Comparison of ENCODE assay signal across 1 cellular context in genomic region chr19:48250290-48251025, GRCh38.
TF ChIP-seq lines count a peak whose summit lies in the region.

No MANE protein-coding gene starts in this region.

TF ChIP-seq in K562, 482 proteins besides CTCF, POLR2A, EP300 and RAD21 (continued from another document and continues in another):
- no peak for TF ChIP-seq ZMIZ1 (IDR thresholded peaks at IDR 0.05; ENCODE audit: low read depth in 2 of 2, low read length in 2 of 2)
- TF ChIP-seq TAL1 (IDR thresholded peaks at IDR 0.05): no peak
- no peak for TF ChIP-seq BRD4 (IDR thresholded peaks at IDR 0.05)
- no peak for TF ChIP-seq RBM39 (optimal IDR thresholded peaks at IDR 0.05; ENCODE audit: low read depth, low read length)
- no peak for TF ChIP-seq NR2C2 (CRISPR knock-in tag; IDR thresholded peaks at IDR 0.05)
- no peak for TF ChIP-seq NR2C2 (tag; IDR thresholded peaks at IDR 0.05)
- no peak for TF ChIP-seq ZNF121 (CRISPR knock-in tag; conservative IDR thresholded peaks at IDR 0.05)
- peak; percentile 96 for TF ChIP-seq ZNF592 (IDR thresholded peaks at IDR 0.05)
- no peak for TF ChIP-seq ZNF384 (IDR thresholded peaks at IDR 0.05; ENCODE audit: low read depth, low read length)
- TF ChIP-seq ZNF717 (CRISPR knock-in tag; IDR thresholded peaks at IDR 0.05): no peak
- TF ChIP-seq ZKSCAN3 (CRISPR knock-in tag; IDR thresholded peaks at IDR 0.05): no peak
- no peak for TF ChIP-seq HMG20B (CRISPR knock-in tag; IDR thresholded peaks at IDR 0.05)
- no peak for TF ChIP-seq THRAP3 (IDR thresholded peaks at IDR 0.05; ENCODE audit: borderline replicate concordance)
- no peak for TF ChIP-seq ZFX (CRISPR knock-in tag; IDR thresholded peaks at IDR 0.05)
- no peak for TF ChIP-seq KLF16 (IDR thresholded peaks at IDR 0.05)
- TF ChIP-seq ZKSCAN1 (IDR thresholded peaks at IDR 0.05; ENCODE audit: low read depth, low read length): no peak
- TF ChIP-seq ZNF76 (CRISPR knock-in tag; IDR thresholded peaks at IDR 0.05; ENCODE audit: borderline replicate concordance): no peak
- no peak for TF ChIP-seq ZNF12 (CRISPR knock-in tag; IDR thresholded peaks at IDR 0.05)
- TF ChIP-seq CXXC5 (CRISPR knock-in tag; IDR thresholded peaks at IDR 0.05): peak; percentile 54
- TF ChIP-seq ELF4 (CRISPR knock-in tag; IDR thresholded peaks at IDR 0.05): no peak
- no peak for TF ChIP-seq SRSF7 (optimal IDR thresholded peaks at IDR 0.05; ENCODE audit: low read depth, low read length)
- TF ChIP-seq TCF7L2 (IDR thresholded peaks at IDR 0.05; ENCODE audit: low read depth, low read length): no peak
- TF ChIP-seq PURB (CRISPR knock-in tag; IDR thresholded peaks at IDR 0.05; ENCODE audit: low read depth): no peak
- no peak for TF ChIP-seq FOXK2 (conservative IDR thresholded peaks at IDR 0.05 in 1 of 2, IDR thresholded peaks at IDR 0.05 in 1 of 2; ENCODE audit: low read depth in 2 of 2)
- TF ChIP-seq SAFB2 (IDR thresholded peaks at IDR 0.05; ENCODE audit: borderline replicate concordance, low read depth, low read length, severe bottlenecking): no peak
- TF ChIP-seq LEF1 (IDR thresholded peaks at IDR 0.05): no peak
- no peak for TF ChIP-seq GATAD2B (IDR thresholded peaks at IDR 0.05; ENCODE audit: borderline replicate concordance)
- no peak for TF ChIP-seq ATF4 (CRISPR knock-in tag; IDR thresholded peaks at IDR 0.05)
- no peak for TF ChIP-seq ZNF512 (tag; IDR thresholded peaks at IDR 0.05)
- no peak for TF ChIP-seq XRCC3 (IDR thresholded peaks at IDR 0.05)
- no peak for TF ChIP-seq ASH1L (IDR thresholded peaks at IDR 0.05; ENCODE audit: borderline replicate concordance, low read depth, partially characterized antibody)
- 0 out of 2 replicates have a peak, but pooled peaks have one; percentile 28 for TF ChIP-seq HDAC8 (tag; IDR thresholded peaks at IDR 0.05)
- TF ChIP-seq ZNF668 (CRISPR knock-in tag; IDR thresholded peaks at IDR 0.05): 0 out of 2 replicates have a peak, but pooled peaks have one; percentile 45
- no peak for TF ChIP-seq ZNF561 (CRISPR knock-in tag; conservative IDR thresholded peaks at IDR 0.05)
- TF ChIP-seq HMGN3 (IDR thresholded peaks at IDR 0.05; ENCODE audit: borderline replicate concordance, extremely low read depth, insufficient read length, low read depth, low read length): no peak
- TF ChIP-seq ZNF518B (CRISPR knock-in tag; IDR thresholded peaks at IDR 0.05): no peak
- TF ChIP-seq SPI1 (IDR thresholded peaks at IDR 0.05; ENCODE audit: borderline replicate concordance, low read depth, low read length): no peak
- TF ChIP-seq ZNF830 (CRISPR knock-in tag; IDR thresholded peaks at IDR 0.05): no peak
- no peak for TF ChIP-seq JUND (IDR thresholded peaks at IDR 0.05; ENCODE audit: borderline replicate concordance, low read depth, low read length)
- TF ChIP-seq JUND (tag; IDR thresholded peaks at IDR 0.05; ENCODE audit: borderline replicate concordance, low read depth, low read length): no peak
- TF ChIP-seq ZNF311 (CRISPR knock-in tag; IDR thresholded peaks at IDR 0.05): peak; percentile 95
- no peak for TF ChIP-seq DNMT1 (IDR thresholded peaks at IDR 0.05)
- no peak for TF ChIP-seq TCF3 (CRISPR knock-in tag; IDR thresholded peaks at IDR 0.05)
- no peak for TF ChIP-seq E2F1 (CRISPR knock-in tag; IDR thresholded peaks at IDR 0.05)
- no peak for TF ChIP-seq FOXK1 (CRISPR knock-in tag; IDR thresholded peaks at IDR 0.05; ENCODE audit: borderline replicate concordance)
- no peak for TF ChIP-seq CBX2 (IDR thresholded peaks at IDR 0.05; ENCODE audit: insufficient read depth, low read length, poor library complexity, severe bottlenecking)
- 0 out of 2 replicates have a peak, but pooled peaks have one; percentile 3 for TF ChIP-seq ARID3A (IDR thresholded peaks at IDR 0.05; ENCODE audit: borderline replicate concordance, low read depth, low read length)
- TF ChIP-seq ZBTB7A (IDR thresholded peaks at IDR 0.05; ENCODE audit: borderline replicate concordance, control insufficient read depth, low read depth, low read length): no peak
- no peak for TF ChIP-seq CBX3 (IDR thresholded peaks at IDR 0.05; ENCODE audit: borderline replicate concordance in 1 of 2, low read length in 2 of 2)
- no peak for TF ChIP-seq HNRNPLL (IDR thresholded peaks at IDR 0.05; ENCODE audit: low read depth, low read length, poor library complexity, severe bottlenecking)
- TF ChIP-seq NRF1 (conservative IDR thresholded peaks at IDR 0.05 in 1 of 2, IDR thresholded peaks at IDR 0.05 in 1 of 2): no peak
- no peak for TF ChIP-seq HNRNPK (IDR thresholded peaks at IDR 0.05; ENCODE audit: low read depth, low read length, poor library complexity, severe bottlenecking)
- TF ChIP-seq DMBX1 (CRISPR knock-in tag; IDR thresholded peaks at IDR 0.05; ENCODE audit: borderline replicate concordance): peak; percentile 91
- no peak for TF ChIP-seq ZNF165 (CRISPR knock-in tag; IDR thresholded peaks at IDR 0.05; ENCODE audit: borderline replicate concordance)
- TF ChIP-seq CBX8 (IDR thresholded peaks at IDR 0.05; ENCODE audit: borderline replicate concordance, extremely low read depth, low read depth, low read length, poor library complexity, severe bottlenecking): no peak
- TF ChIP-seq CBFA2T3 (IDR thresholded peaks at IDR 0.05): no peak
- no peak for TF ChIP-seq PPARD (CRISPR knock-in tag; IDR thresholded peaks at IDR 0.05)
- TF ChIP-seq ZNF143 (CRISPR knock-in tag; IDR thresholded peaks at IDR 0.05): no peak
- TF ChIP-seq PTRF (tag; IDR thresholded peaks at IDR 0.05): peak; percentile 75; the same call in 1 of the 2 replicates
- no peak for TF ChIP-seq ZC3H4 (CRISPR knock-in tag; IDR thresholded peaks at IDR 0.05; ENCODE audit: borderline replicate concordance)
